Comparison of ENCODE assay signal across 21 cellular contexts in genomic region chr6:33707771-33708170, GRCh38. TPM values are rescaled to one million over a fixed set of nuclear protein-coding genes. Genes with fewer than 3 reads are reported as not detected.
DNase-seq lines count a peak whose midpoint lies in the region; ATAC-seq and TF ChIP-seq lines count a peak whose summit lies in the region.
"Had no signal": no experiment of that assay in that cellular context is flagged by ENCODE, and none has a peak within 500 bp of the region (broad histone marks: within the 10 kb centered on the region; RNA-seq: fewer than 3 reads in every experiment).

No MANE protein-coding gene starts in this region.

- no peak overlapping the region for H3K4me3 Mint-ChIP-seq in activated naive CD8-positive, alpha-beta T cell treated with anti-CD3 and anti-CD28 coated beads, Interleukin-2, amount 10 ng/mL, durations not matched to agents 7 days and 5 days
- no peak overlapping the region for H3K4me3 Mint-ChIP-seq in activated naive CD8-positive, alpha-beta T cell treated with anti-CD3 and anti-CD28 coated beads, Interleukin-2, amount 50 U/mL, for 24 hours
- no peak overlapping the region for H3K4me3 Mint-ChIP-seq in progenitor cell of endocrine pancreas (ENCODE audit: low read depth)

- no peaks in the 10 kb centered on the region for H3K9me3 Mint-ChIP-seq in activated naive CD8-positive, alpha-beta T cell treated with anti-CD3 and anti-CD28 coated beads, Interleukin-2, amount 10 ng/mL, durations not matched to agents 7 days and 5 days
- no peaks in the 10 kb centered on the region for H3K9me3 Mint-ChIP-seq in activated naive CD8-positive, alpha-beta T cell treated with anti-CD3 and anti-CD28 coated beads, Interleukin-2, amount 50 U/mL, for 24 hours
- no peaks in the 10 kb centered on the region for H3K9me3 Mint-ChIP-seq in progenitor cell of endocrine pancreas (ENCODE audit: low read depth)

- intact Hi-C loops in sciatic nerve (cut with DNase I), result no loop called here

- no peaks in the 10 kb centered on the region for H3K27me3 Mint-ChIP-seq in activated naive CD8-positive, alpha-beta T cell treated with anti-CD3 and anti-CD28 coated beads, Interleukin-2, amount 10 ng/mL, durations not matched to agents 7 days and 5 days
- H3K27me3 Mint-ChIP-seq in activated naive CD8-positive, alpha-beta T cell treated with anti-CD3 and anti-CD28 coated beads, Interleukin-2, amount 50 U/mL, for 24 hours, result no peaks in the 10 kb centered on the region
- no peaks in the 10 kb centered on the region for H3K27me3 Mint-ChIP-seq in progenitor cell of endocrine pancreas

- TF ChIP-seq CTCF in progenitor cell of endocrine pancreas (IDR thresholded peaks at IDR 0.05; ENCODE audit: unreplicated experiment), result no peak

- no peak for ATAC-seq in activated naive CD8-positive, alpha-beta T cell treated with anti-CD3 and anti-CD28 coated beads, Interleukin-2, amount 10 ng/mL, durations not matched to agents 7 days and 5 days (ENCODE audit: low read depth)
- no peak for ATAC-seq in activated naive CD8-positive, alpha-beta T cell treated with anti-CD3 and anti-CD28 coated beads, Interleukin-2, amount 50 U/mL, for 24 hours
- ATAC-seq in sciatic nerve, result no peak
- ATAC-seq: PC-3 had no signal

- DNase-seq in activated naive CD8-positive, alpha-beta T cell treated with anti-CD3 and anti-CD28 coated beads, Interleukin-2, amount 10 ng/mL, durations not matched to agents 7 days and 5 days, result no peak
- no peak for DNase-seq in activated naive CD8-positive, alpha-beta T cell treated with anti-CD3 and anti-CD28 coated beads, Interleukin-2, amount 50 U/mL, for 24 hours
- peak; percentile 23 for DNase-seq in KBM-7
- DNase-seq in NCI-H2107 treated with DMSO at 0.1 percent for 48 hours (lab: John Stamatoyannopoulos, UW; ENCODE audit: unreplicated experiment), result peak; percentile 70
- DNase-seq in progenitor cell of endocrine pancreas (ENCODE audit: low spot score, unreplicated experiment), result no peak
- DNase-seq in sciatic nerve (ENCODE audit: low spot score), result no peak
- no peak for DNase-seq in stimulated activated CD4-positive, alpha-beta T cell treated with anti-CD3 and anti-CD28 coated beads, Interleukin-2, amount 100 ng/mL, for 24 hours
- DNase-seq: DMS 273 treated with DMSO at 0.1 percent for 48 hours, Karpas-422, NCI-H1048, NCI-H146, NCI-H2081 treated with DMSO at 0.1 percent for 48 hours, NCI-H226, NCI-H524, NCI-H82, PC-3, RPMI8226, SHP77 treated with DMSO at 0.1 percent for 48 hours, SK-N-SH had no signal

- in situ Hi-C loops in KBM-7 (cut with MboI; ENCODE audit: low pct_unique_long_range_greater_than_20kb, low sequenced_read_pairs), result no loop called here

- H3K4me1 Mint-ChIP-seq in activated naive CD8-positive, alpha-beta T cell treated with anti-CD3 and anti-CD28 coated beads, Interleukin-2, amount 10 ng/mL, durations not matched to agents 7 days and 5 days, result peaks cover 33% of the 10 kb centered on the region
- H3K4me1 Mint-ChIP-seq in activated naive CD8-positive, alpha-beta T cell treated with anti-CD3 and anti-CD28 coated beads, Interleukin-2, amount 50 U/mL, for 24 hours, result peaks cover 46% of the 10 kb centered on the region
- peaks cover 31% of the 10 kb centered on the region for H3K4me1 Mint-ChIP-seq in progenitor cell of endocrine pancreas (ENCODE audit: low read depth)

- peaks cover 20% of the 10 kb centered on the region for H3K36me3 Mint-ChIP-seq in activated naive CD8-positive, alpha-beta T cell treated with anti-CD3 and anti-CD28 coated beads, Interleukin-2, amount 10 ng/mL, durations not matched to agents 7 days and 5 days
- peaks cover 48% of the 10 kb centered on the region for H3K36me3 Mint-ChIP-seq in activated naive CD8-positive, alpha-beta T cell treated with anti-CD3 and anti-CD28 coated beads, Interleukin-2, amount 50 U/mL, for 24 hours (ENCODE audit: low read depth)
- H3K36me3 Mint-ChIP-seq in progenitor cell of endocrine pancreas (ENCODE audit: insufficient read depth), result peaks cover 10% of the 10 kb centered on the region

- peak overlapping the region; percentile 7 for H3K27ac Mint-ChIP-seq in activated naive CD8-positive, alpha-beta T cell treated with anti-CD3 and anti-CD28 coated beads, Interleukin-2, amount 10 ng/mL, durations not matched to agents 7 days and 5 days
- no peak overlapping the region for H3K27ac Mint-ChIP-seq in activated naive CD8-positive, alpha-beta T cell treated with anti-CD3 and anti-CD28 coated beads, Interleukin-2, amount 50 U/mL, for 24 hours
- H3K27ac Mint-ChIP-seq in progenitor cell of endocrine pancreas, result peak overlapping the region; percentile 45

- POLR2A ChIA-PET in activated naive CD8-positive, alpha-beta T cell treated with anti-CD3 and anti-CD28 coated beads, Interleukin-2, amount 10 ng/mL, durations not matched to agents 7 days and 5 days (lab: Charles Lee), result interaction anchor here (1.4 kb wide), 1 partner anchor 10 kb away, joined by 4 read pairs; no protein-coding TSS in a partner anchor

RNA-seq across cellular contexts. Expression of gene UQCC2, which starts 3.7 kb away (rescaled TPM):
- 10 to 100 TPM; 60.9 to 64.0 TPM for total RNA-seq in activated naive CD8-positive, alpha-beta T cell treated with anti-CD3 and anti-CD28 coated beads, Interleukin-2, amount 10 ng/mL, durations not matched to agents 7 days and 5 days
- total RNA-seq in progenitor cell of endocrine pancreas, result 97.2 and 99.4 TPM in 2 replicates
- total RNA-seq in sciatic nerve, result 32.7 TPM

RNA-seq across cellular contexts. Expression of gene IP6K3, which starts 38.9 kb away (rescaled TPM):
- total RNA-seq in activated naive CD8-positive, alpha-beta T cell treated with anti-CD3 and anti-CD28 coated beads, Interleukin-2, amount 10 ng/mL, durations not matched to agents 7 days and 5 days, result not detected
- total RNA-seq in progenitor cell of endocrine pancreas (0.14 and 0.29 TPM in 2 replicates), sciatic nerve (0.31 TPM)
- total RNA-seq: A673, HT-29, PC-3 had no signal

Comparison
In these comparisons a context has a peak if more than half of its experiments do, and no peak if none do; other contexts are left out.
1. DNase-seq: peak in KBM-7 (single experiment) and NCI-H2107 treated with DMSO at 0.1 percent for 48 hours (single experiment); none in activated naive CD8-positive, alpha-beta T cell treated with anti-CD3 and anti-CD28 coated beads, Interleukin-2, amount 10 ng/mL, durations not matched to agents 7 days and 5 days (single experiment), activated naive CD8-positive, alpha-beta T cell treated with anti-CD3 and anti-CD28 coated beads, Interleukin-2, amount 50 U/mL, for 24 hours (single experiment), progenitor cell of endocrine pancreas (single experiment), sciatic nerve (single experiment) and stimulated activated CD4-positive, alpha-beta T cell treated with anti-CD3 and anti-CD28 coated beads, Interleukin-2, amount 100 ng/mL, for 24 hours (0 of 2).